ENCODE assay signal across 8 cellular contexts in the genomic region with DNA sequence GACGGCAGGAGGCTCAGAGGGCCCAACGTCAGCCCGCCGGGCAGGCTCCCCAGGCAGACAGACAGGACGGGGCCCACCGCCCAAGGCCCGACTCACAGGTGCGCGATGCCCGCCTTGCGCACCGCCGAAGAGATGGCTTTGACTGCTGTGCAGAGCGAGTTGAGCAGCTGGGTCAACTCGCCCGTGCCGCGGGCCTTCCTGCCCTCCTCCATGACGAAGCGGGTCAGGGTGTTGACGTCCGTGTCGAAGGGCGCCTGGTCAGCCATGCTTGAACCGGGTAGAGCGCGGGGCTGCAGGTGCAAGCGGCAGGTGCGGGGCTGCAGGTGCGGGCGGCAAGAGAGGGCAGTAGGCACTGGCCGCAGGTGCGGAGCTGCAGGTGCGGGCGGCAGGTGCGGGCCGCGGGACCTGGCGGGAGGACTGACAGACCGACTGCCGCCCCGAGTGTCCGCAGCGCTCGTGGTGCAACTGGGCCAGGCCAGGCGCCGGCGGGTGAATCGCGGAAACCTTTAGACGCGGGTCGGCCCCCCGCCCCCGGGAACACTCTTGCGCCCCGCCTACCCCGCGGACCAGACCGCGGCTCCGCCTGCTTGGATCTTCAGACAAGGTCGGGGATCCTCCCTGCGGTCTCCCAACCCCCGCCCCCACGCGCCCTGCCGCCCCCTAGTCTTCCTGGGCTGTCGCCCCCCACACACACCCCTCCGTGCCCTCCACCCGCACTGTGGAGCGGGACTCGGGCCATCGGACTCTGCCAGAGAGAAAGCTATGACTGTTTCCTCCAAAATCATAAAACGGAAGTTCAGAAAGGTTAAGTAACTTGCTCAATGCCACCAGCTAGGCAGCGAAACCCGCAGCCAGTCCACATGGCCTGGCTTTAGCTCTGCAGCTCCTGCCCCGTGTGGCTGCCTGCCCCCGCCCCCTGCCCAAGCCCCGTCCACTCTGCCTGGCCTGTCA. TPM values are rescaled to one million over a fixed set of nuclear protein-coding genes. Genes with fewer than 3 reads are reported as not detected.
A peak's percentile ranks its signal among the peaks of the same experiment; 100 is the strongest.
DNase-seq lines count a peak whose midpoint lies in the region; ATAC-seq and TF ChIP-seq lines count a peak whose summit lies in the region.

TSS of gene FBP1 (minus strand) at position 474 of the 951 bp plus-strand sequence. CDS start at position 266, 208 bp downstream.

- no peak within 1 kb of the TSS for H3K27ac ChIP-seq in brain microvascular endothelial cell

- in situ Hi-C loops in brain microvascular endothelial cell (cut with HindIII; ENCODE audit: low pct_ligation_motif_present, low sequenced_read_pairs): no loop called here

- H3K36me3 ChIP-seq in H7 (replicated peaks; ENCODE audit: control insufficient read depth, insufficient read depth, low read length) (no peaks in the 10 kb centered on the region), brain microvascular endothelial cell (replicated peaks) (no peaks in the 10 kb centered on the region)

- peaks cover 38% of the 10 kb centered on the region for H3K27me3 ChIP-seq in H7 (ENCODE audit: control insufficient read depth, insufficient read depth, low read length)
- peaks cover 8% of the 10 kb centered on the region for H3K27me3 ChIP-seq in brain microvascular endothelial cell (replicated peaks)

- DNase-seq in AG20443 (ENCODE audit: low spot score) (peak; percentile 65), H7 (peak; percentile 90), T-helper 1 cell (peak; percentile 16 to 33 (median 20)), brain microvascular endothelial cell (no peak), kidney tubule cell (ENCODE audit: low spot score) (peak; percentile 33)
- peak; percentile 37 for DNase-seq in stimulated activated CD4-positive, alpha-beta T cell treated with anti-CD3 and anti-CD28 coated beads, Interleukin-4, amount 100 ng/mL, for 1 hour

- ATAC-seq in HG03025 (IDR thresholded peaks at IDR 0.05; ENCODE audit: low FRiP score, unreplicated experiment) (no peak), GM18873 (IDR thresholded peaks at IDR 0.05; ENCODE audit: low FRiP score, unreplicated experiment) (no peak)

- TF ChIP-seq CTCF in brain microvascular endothelial cell (IDR thresholded peaks at IDR 0.05; ENCODE audit: low read depth, low read length, missing control alignments): no peak

- peak within 1 kb of the TSS; percentile 48 for H3K4me3 ChIP-seq in H7 (ENCODE audit: insufficient read depth, low read depth, low read length)
- peak within 1 kb of the TSS; percentile 49 for H3K4me3 ChIP-seq in brain microvascular endothelial cell (ENCODE audit: low read depth, low read length)

RNA-seq across cellular contexts. Expression of gene FBP1, which starts in this region (rescaled TPM):
- total RNA-seq in H7 (2014; rRNA removed; shearing (Covaris generic)): 5.4 and 7.5 TPM in 2 replicates
